In genomic region chr14:49670475-49670874, GRCh38 we compare ENCODE assay signal across 24 cellular contexts. TPM values are rescaled to one million over a fixed set of nuclear protein-coding genes. Genes with fewer than 3 reads are reported as not detected.
"Had no signal": no experiment of that assay in that cellular context is flagged by ENCODE, and none has a peak within 500 bp of the region (broad histone marks: within the 10 kb centered on the region; RNA-seq: fewer than 3 reads in every experiment).

No MANE protein-coding gene starts in this region.

- DNase-seq: KBM-7, MV-4-11, NCI-H1048, NCI-H1105, NCI-H1417 treated with DMSO at 0.1 percent for 48 hours, NCI-H146, NCI-H1694 treated with DMSO at 0.1 percent for 48 hours, NCI-H1930, NCI-H2081, NCI-H2171, NCI-H226, NCI-H446, NCI-H510A, NCI-H524 treated with DMSO at 0.1 percent for 48 hours, NCI-H69, NCI-H774, PC-3, SHP77 had no signal

- H3K27me3 Mint-ChIP-seq: IgD-negative memory B cell had no signal

- FAIRE-seq: HTR-8/SVneo had no signal

- H3K27ac ChIP-seq: HL-60, RWPE1 had no signal

- ATAC-seq: Panc1, PC-3, SK-N-SH treated with all-trans-retinoic acid at 6 μM for 48 hours had no signal

RNA-seq across cellular contexts. Expression of gene POLE2, which starts 17.5 kb away (rescaled TPM):
- polyA plus RNA-seq: IgD-negative memory B cell had no signal
